ENCODE assay signal across 1 cellular context in the genomic region with DNA sequence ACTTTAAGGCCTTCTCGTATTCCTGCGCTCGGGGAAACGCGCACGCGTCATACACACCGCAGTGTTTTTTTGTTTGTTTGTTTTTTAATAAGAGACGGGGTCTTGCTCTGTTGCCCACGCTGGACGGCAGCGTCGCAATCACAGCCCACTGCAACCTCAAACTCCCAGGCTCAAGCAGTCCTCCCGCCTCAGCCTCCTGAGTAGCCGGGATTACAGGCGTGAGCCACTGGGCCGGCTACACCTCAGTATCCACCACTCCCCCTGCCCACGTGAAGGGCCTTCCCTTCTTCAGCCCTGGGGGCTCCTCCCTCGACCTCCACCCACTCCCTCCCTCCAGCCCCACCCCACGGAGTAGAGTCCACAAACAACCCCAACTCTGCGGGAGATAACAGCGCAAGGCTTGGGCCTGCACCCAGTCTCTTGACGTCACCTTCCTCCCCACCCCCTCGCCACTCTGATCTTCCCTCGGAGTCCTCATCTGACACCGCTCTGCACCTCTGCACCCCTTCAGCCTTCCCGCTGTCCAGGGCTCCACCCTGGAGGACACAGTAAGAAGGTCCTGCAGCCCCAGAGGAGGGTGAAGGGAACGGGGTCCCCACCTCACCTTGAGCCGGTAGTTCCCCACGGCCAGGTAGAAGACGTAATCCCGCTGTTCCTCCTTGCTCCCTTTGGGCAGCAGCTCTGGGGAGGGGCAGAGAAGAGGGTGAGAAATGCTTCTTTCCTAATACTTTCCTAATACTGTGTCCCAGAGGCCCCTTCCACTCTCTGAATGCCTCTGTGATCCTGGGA.
TF ChIP-seq lines count a peak whose summit lies in the region.

No MANE protein-coding gene starts in this region.

TF ChIP-seq in K562, 482 proteins besides CTCF, POLR2A, EP300 and RAD21 (continued from another document and continues in another):
- TF ChIP-seq, protein P1, sequence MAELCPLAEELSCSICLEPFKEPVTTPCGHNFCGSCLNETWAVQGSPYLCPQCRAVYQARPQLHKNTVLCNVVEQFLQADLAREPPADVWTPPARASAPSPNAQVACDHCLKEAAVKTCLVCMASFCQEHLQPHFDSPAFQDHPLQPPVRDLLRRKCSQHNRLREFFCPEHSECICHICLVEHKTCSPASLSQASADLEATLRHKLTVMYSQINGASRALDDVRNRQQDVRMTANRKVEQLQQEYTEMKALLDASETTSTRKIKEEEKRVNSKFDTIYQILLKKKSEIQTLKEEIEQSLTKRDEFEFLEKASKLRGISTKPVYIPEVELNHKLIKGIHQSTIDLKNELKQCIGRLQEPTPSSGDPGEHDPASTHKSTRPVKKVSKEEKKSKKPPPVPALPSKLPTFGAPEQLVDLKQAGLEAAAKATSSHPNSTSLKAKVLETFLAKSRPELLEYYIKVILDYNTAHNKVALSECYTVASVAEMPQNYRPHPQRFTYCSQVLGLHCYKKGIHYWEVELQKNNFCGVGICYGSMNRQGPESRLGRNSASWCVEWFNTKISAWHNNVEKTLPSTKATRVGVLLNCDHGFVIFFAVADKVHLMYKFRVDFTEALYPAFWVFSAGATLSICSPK (IDR thresholded peaks at IDR 0.05; ENCODE audit: borderline replicate concordance): no peak
- TF ChIP-seq, protein P2, sequence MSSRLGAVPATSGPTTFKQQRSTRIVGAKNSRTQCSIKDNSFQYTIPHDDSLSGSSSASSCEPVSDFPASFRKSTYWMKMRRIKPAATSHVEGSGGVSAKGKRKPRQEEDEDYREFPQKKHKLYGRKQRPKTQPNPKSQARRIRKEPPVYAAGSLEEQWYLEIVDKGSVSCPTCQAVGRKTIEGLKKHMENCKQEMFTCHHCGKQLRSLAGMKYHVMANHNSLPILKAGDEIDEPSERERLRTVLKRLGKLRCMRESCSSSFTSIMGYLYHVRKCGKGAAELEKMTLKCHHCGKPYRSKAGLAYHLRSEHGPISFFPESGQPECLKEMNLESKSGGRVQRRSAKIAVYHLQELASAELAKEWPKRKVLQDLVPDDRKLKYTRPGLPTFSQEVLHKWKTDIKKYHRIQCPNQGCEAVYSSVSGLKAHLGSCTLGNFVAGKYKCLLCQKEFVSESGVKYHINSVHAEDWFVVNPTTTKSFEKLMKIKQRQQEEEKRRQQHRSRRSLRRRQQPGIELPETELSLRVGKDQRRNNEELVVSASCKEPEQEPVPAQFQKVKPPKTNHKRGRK (tag; IDR thresholded peaks at IDR 0.05): no peak
- TF ChIP-seq, protein P3, sequence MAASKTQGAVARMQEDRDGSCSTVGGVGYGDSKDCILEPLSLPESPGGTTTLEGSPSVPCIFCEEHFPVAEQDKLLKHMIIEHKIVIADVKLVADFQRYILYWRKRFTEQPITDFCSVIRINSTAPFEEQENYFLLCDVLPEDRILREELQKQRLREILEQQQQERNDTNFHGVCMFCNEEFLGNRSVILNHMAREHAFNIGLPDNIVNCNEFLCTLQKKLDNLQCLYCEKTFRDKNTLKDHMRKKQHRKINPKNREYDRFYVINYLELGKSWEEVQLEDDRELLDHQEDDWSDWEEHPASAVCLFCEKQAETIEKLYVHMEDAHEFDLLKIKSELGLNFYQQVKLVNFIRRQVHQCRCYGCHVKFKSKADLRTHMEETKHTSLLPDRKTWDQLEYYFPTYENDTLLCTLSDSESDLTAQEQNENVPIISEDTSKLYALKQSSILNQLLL (CRISPR knock-in tag; IDR thresholded peaks at IDR 0.05; ENCODE audit: borderline replicate concordance): no peak
- TF ChIP-seq NFATC3 (IDR thresholded peaks at IDR 0.05): no peak
- peak; percentile 27; the same call in 1 of the 2 replicates for TF ChIP-seq MYC (IDR thresholded peaks at IDR 0.05; ENCODE audit: low read depth, low read length)
- TF ChIP-seq MYC (CRISPR knock-in tag; IDR thresholded peaks at IDR 0.05; ENCODE audit: borderline replicate concordance, low read depth): no peak
- no peak for TF ChIP-seq TSC22D4 (tag; IDR thresholded peaks at IDR 0.05)
- TF ChIP-seq TARDBP (IDR thresholded peaks at IDR 0.05): no peak
- TF ChIP-seq NFIC (IDR thresholded peaks at IDR 0.05): no peak
- TF ChIP-seq ZSCAN29 (IDR thresholded peaks at IDR 0.05): no peak
- TF ChIP-seq, protein P4, sequence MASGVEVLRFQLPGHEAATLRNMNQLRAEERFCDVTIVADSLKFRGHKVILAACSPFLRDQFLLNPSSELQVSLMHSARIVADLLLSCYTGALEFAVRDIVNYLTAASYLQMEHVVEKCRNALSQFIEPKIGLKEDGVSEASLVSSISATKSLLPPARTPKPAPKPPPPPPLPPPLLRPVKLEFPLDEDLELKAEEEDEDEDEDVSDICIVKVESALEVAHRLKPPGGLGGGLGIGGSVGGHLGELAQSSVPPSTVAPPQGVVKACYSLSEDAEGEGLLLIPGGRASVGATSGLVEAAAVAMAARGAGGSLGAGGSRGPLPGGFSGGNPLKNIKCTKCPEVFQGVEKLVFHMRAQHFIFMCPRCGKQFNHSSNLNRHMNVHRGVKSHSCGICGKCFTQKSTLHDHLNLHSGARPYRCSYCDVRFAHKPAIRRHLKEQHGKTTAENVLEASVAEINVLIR (CRISPR knock-in tag; IDR thresholded peaks at IDR 0.05): no peak
- no peak for TF ChIP-seq PRMT5 (CRISPR knock-in tag; IDR thresholded peaks at IDR 0.05)
- TF ChIP-seq, protein P5, sequence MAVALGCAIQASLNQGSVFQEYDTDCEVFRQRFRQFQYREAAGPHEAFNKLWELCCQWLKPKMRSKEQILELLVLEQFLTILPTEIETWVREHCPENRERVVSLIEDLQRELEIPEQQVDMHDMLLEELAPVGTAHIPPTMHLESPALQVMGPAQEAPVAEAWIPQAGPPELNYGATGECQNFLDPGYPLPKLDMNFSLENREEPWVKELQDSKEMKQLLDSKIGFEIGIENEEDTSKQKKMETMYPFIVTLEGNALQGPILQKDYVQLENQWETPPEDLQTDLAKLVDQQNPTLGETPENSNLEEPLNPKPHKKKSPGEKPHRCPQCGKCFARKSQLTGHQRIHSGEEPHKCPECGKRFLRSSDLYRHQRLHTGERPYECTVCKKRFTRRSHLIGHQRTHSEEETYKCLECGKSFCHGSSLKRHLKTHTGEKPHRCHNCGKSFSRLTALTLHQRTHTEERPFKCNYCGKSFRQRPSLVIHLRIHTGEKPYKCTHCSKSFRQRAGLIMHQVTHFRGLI (CRISPR knock-in tag; IDR thresholded peaks at IDR 0.05): no peak
- no peak for TF ChIP-seq SMAD3 (CRISPR knock-in tag; conservative IDR thresholded peaks at IDR 0.05)
- TF ChIP-seq, protein P6, sequence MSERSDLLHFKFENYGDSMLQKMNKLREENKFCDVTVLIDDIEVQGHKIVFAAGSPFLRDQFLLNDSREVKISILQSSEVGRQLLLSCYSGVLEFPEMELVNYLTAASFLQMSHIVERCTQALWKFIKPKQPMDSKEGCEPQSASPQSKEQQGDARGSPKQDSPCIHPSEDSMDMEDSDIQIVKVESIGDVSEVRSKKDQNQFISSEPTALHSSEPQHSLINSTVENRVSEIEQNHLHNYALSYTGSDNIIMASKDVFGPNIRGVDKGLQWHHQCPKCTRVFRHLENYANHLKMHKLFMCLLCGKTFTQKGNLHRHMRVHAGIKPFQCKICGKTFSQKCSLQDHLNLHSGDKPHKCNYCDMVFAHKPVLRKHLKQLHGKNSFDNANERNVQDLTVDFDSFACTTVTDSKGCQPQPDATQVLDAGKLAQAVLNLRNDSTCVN (CRISPR knock-in tag; IDR thresholded peaks at IDR 0.05): no peak
- 0 out of 2 replicates have a peak, but pooled peaks have one; percentile 34 for TF ChIP-seq BCOR (IDR thresholded peaks at IDR 0.05)
- no peak for TF ChIP-seq RBM22 (IDR thresholded peaks at IDR 0.05; ENCODE audit: low read depth, low read length, poor library complexity, severe bottlenecking)
- TF ChIP-seq, protein P7, sequence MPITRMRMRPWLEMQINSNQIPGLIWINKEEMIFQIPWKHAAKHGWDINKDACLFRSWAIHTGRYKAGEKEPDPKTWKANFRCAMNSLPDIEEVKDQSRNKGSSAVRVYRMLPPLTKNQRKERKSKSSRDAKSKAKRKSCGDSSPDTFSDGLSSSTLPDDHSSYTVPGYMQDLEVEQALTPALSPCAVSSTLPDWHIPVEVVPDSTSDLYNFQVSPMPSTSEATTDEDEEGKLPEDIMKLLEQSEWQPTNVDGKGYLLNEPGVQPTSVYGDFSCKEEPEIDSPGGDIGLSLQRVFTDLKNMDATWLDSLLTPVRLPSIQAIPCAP (CRISPR knock-in tag; IDR thresholded peaks at IDR 0.05; ENCODE audit: borderline replicate concordance): no peak
- TF ChIP-seq HIVEP1 (CRISPR knock-in tag; IDR thresholded peaks at IDR 0.05): no peak
- no peak for TF ChIP-seq ZNF445 (CRISPR knock-in tag; IDR thresholded peaks at IDR 0.05; ENCODE audit: low read depth)
- no peak for TF ChIP-seq SRSF9 (IDR thresholded peaks at IDR 0.05; ENCODE audit: borderline replicate concordance, low read depth, low read length)
- no peak for TF ChIP-seq TAF7 (tag; IDR thresholded peaks at IDR 0.05)
- no peak for TF ChIP-seq SMARCC2 (IDR thresholded peaks at IDR 0.05; ENCODE audit: low read depth)
- peak; percentile 56; the same call in 1 of the 2 replicates for TF ChIP-seq PHF21A (IDR thresholded peaks at IDR 0.05; ENCODE audit: borderline replicate concordance, low read depth)
- 0 out of 2 replicates have a peak, but pooled peaks have one; percentile 30 for TF ChIP-seq RAD51 (IDR thresholded peaks at IDR 0.05; ENCODE audit: borderline replicate concordance, low read depth)
- no peak for TF ChIP-seq PCBP1 (IDR thresholded peaks at IDR 0.05; ENCODE audit: low read depth, low read length, poor library complexity, severe bottlenecking)
- TF ChIP-seq HDAC6 (IDR thresholded peaks at IDR 0.05; ENCODE audit: low read depth, low read length): no peak
- TF ChIP-seq TEAD4 (IDR thresholded peaks at IDR 0.05; ENCODE audit: low read length): no peak
- no peak for TF ChIP-seq TEAD4 (CRISPR knock-in tag; IDR thresholded peaks at IDR 0.05; ENCODE audit: borderline replicate concordance)
- no peak for TF ChIP-seq CCNT2 (IDR thresholded peaks at IDR 0.05; ENCODE audit: borderline replicate concordance, extremely low read depth, insufficient read length, low read depth, low read length)
- TF ChIP-seq ZNF184 (CRISPR knock-in tag; IDR thresholded peaks at IDR 0.05): no peak
- no peak for TF ChIP-seq STAG1 (CRISPR knock-in tag; IDR thresholded peaks at IDR 0.05; ENCODE audit: borderline replicate concordance)
- TF ChIP-seq ZNF583 (CRISPR knock-in tag; IDR thresholded peaks at IDR 0.05): no peak
- no peak for TF ChIP-seq SAP30 (IDR thresholded peaks at IDR 0.05; ENCODE audit: borderline replicate concordance, insufficient read depth, low read depth, low read length, poor library complexity, severe bottlenecking)
- peak; percentile 91 for TF ChIP-seq ATF7 (IDR thresholded peaks at IDR 0.05)
- TF ChIP-seq DDX20 (tag; IDR thresholded peaks at IDR 0.05; ENCODE audit: low read depth): no peak
- no peak; the same call in 1 of the 2 replicates for TF ChIP-seq CHD2 (IDR thresholded peaks at IDR 0.05; ENCODE audit: low read depth, low read length)
- TF ChIP-seq ADNP (tag; IDR thresholded peaks at IDR 0.05): no peak
- no peak; the same call in 1 of the 2 replicates for TF ChIP-seq POLR2G (IDR thresholded peaks at IDR 0.05; ENCODE audit: low read depth, low read length)
- TF ChIP-seq, protein P8, sequence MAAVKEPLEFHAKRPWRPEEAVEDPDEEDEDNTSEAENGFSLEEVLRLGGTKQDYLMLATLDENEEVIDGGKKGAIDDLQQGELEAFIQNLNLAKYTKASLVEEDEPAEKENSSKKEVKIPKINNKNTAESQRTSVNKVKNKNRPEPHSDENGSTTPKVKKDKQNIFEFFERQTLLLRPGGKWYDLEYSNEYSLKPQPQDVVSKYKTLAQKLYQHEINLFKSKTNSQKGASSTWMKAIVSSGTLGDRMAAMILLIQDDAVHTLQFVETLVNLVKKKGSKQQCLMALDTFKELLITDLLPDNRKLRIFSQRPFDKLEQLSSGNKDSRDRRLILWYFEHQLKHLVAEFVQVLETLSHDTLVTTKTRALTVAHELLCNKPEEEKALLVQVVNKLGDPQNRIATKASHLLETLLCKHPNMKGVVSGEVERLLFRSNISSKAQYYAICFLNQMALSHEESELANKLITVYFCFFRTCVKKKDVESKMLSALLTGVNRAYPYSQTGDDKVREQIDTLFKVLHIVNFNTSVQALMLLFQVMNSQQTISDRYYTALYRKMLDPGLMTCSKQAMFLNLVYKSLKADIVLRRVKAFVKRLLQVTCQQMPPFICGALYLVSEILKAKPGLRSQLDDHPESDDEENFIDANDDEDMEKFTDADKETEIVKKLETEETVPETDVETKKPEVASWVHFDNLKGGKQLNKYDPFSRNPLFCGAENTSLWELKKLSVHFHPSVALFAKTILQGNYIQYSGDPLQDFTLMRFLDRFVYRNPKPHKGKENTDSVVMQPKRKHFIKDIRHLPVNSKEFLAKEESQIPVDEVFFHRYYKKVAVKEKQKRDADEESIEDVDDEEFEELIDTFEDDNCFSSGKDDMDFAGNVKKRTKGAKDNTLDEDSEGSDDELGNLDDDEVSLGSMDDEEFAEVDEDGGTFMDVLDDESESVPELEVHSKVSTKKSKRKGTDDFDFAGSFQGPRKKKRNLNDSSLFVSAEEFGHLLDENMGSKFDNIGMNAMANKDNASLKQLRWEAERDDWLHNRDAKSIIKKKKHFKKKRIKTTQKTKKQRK (IDR thresholded peaks at IDR 0.05; ENCODE audit: borderline replicate concordance, low read depth, low read length): no peak
- TF ChIP-seq, protein P9, sequence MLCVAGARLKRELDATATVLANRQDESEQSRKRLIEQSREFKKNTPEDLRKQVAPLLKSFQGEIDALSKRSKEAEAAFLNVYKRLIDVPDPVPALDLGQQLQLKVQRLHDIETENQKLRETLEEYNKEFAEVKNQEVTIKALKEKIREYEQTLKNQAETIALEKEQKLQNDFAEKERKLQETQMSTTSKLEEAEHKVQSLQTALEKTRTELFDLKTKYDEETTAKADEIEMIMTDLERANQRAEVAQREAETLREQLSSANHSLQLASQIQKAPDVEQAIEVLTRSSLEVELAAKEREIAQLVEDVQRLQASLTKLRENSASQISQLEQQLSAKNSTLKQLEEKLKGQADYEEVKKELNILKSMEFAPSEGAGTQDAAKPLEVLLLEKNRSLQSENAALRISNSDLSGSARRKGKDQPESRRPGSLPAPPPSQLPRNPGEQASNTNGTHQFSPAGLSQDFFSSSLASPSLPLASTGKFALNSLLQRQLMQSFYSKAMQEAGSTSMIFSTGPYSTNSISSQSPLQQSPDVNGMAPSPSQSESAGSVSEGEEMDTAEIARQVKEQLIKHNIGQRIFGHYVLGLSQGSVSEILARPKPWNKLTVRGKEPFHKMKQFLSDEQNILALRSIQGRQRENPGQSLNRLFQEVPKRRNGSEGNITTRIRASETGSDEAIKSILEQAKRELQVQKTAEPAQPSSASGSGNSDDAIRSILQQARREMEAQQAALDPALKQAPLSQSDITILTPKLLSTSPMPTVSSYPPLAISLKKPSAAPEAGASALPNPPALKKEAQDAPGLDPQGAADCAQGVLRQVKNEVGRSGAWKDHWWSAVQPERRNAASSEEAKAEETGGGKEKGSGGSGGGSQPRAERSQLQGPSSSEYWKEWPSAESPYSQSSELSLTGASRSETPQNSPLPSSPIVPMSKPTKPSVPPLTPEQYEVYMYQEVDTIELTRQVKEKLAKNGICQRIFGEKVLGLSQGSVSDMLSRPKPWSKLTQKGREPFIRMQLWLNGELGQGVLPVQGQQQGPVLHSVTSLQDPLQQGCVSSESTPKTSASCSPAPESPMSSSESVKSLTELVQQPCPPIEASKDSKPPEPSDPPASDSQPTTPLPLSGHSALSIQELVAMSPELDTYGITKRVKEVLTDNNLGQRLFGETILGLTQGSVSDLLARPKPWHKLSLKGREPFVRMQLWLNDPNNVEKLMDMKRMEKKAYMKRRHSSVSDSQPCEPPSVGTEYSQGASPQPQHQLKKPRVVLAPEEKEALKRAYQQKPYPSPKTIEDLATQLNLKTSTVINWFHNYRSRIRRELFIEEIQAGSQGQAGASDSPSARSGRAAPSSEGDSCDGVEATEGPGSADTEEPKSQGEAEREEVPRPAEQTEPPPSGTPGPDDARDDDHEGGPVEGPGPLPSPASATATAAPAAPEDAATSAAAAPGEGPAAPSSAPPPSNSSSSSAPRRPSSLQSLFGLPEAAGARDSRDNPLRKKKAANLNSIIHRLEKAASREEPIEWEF (CRISPR knock-in tag; IDR thresholded peaks at IDR 0.05): no peak
- no peak for TF ChIP-seq WHSC1 (IDR thresholded peaks at IDR 0.05; ENCODE audit: low read length)
- TF ChIP-seq HSF4 (CRISPR knock-in tag; IDR thresholded peaks at IDR 0.05; ENCODE audit: borderline replicate concordance): no peak
